Comparison of ENCODE assay signal across 1 cellular context in genomic region chr2:20050104-20050711, GRCh38.
TF ChIP-seq lines count a peak whose summit lies in the region.

No MANE protein-coding gene starts in this region.

TF ChIP-seq in GM23338, 12 proteins besides CTCF, POLR2A, EP300 and RAD21 (continued from another document):
- TF ChIP-seq ZNF462 (CRISPR knock-in tag; IDR thresholded peaks at IDR 0.05): no peak
- TF ChIP-seq CREB1 (CRISPR knock-in tag; IDR thresholded peaks at IDR 0.05; ENCODE audit: low read depth): no peak
